ENCODE assay signal across 8 cellular contexts in the genomic region with DNA sequence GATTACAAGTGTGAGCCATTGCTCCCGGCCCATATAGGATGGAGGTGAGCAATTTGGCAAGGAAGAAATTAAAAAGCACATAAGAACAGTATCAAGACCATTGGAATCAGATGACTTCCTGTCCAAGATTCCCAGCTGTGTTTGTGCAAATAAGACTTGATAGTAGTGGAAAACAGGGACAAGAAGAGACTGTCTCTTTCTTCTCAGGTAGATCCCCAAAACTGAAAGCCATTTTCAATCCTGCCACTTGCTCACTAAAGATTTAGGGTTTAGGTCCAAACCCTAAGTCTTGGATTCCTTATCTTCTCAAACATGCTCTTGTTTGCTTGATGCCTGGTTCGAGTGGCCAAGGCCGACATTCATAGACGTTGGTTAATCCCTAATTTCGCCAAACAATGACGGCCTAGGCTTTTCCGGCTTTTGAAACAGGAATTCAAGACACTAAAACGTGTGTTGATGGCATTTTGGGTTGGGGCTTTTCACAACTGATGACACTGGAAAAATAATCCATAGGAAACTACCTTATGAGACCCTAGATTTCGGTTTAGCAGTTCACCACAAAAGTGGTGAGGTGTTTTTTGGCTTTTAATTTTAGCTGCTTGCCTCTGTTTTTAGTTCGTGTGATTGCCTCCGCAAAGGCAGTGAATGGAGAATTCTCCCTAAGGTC. TPM values are rescaled to one million over a fixed set of nuclear protein-coding genes. Genes with fewer than 3 reads are reported as not detected.
A peak's percentile ranks its signal among the peaks of the same experiment; 100 is the strongest.
DNase-seq lines count a peak whose midpoint lies in the region; ATAC-seq, FAIRE-seq and TF ChIP-seq lines count a peak whose summit lies in the region.

No MANE protein-coding gene starts in this region.

- intact Hi-C loops in spleen (cut with DNase I; ENCODE audit: low total_unique reads) = no loop called here

- H3K36me3 ChIP-seq in gastroesophageal sphincter (peaks cover 0 to 7% of the 10 kb centered on the region in 2 donors), spleen (peaks cover 0 to 14% (median 0%) of the 10 kb centered on the region in 6 donors)

- FAIRE-seq in urothelium cell line (lab: Jason Lieb, UNC) = no peak

- H3K4me1 ChIP-seq in gastroesophageal sphincter = peaks cover 6 to 54% (median 14%) of the 10 kb centered on the region in 3 donors
- H3K4me1 ChIP-seq in spleen = peaks cover 43 to 61% (median 55%) of the 10 kb centered on the region in 6 donors

- 10 to 20% methylated on average over 11 of the region's 11 CpGs for WGBS in gastroesophageal sphincter (ENCODE audit: low coverage in 1 of 2), 2 donors
- 19 to 30% (median 23%) methylated on average over 11 of the region's 11 CpGs for WGBS in spleen, 5 donors

- TF ChIP-seq POLR2A in gastroesophageal sphincter (IDR thresholded peaks at IDR 0.05) (no peak), spleen (IDR thresholded peaks at IDR 0.05) (peak in 1 of 3 donors; percentile 6)

- no peaks in the 10 kb centered on the region for H3K9me3 ChIP-seq in gastroesophageal sphincter
- H3K9me3 ChIP-seq in spleen = no peaks in the 10 kb centered on the region

- H3K4me3 ChIP-seq in WI38 (ENCODE audit: low read depth, low read length) = peak overlapping the region; percentile 55
- H3K4me3 ChIP-seq in gastroesophageal sphincter = peak overlapping the region; percentile 17 to 40
- peak overlapping the region; percentile 3 to 94 (median 29) for H3K4me3 ChIP-seq in spleen

- ATAC-seq in gastroesophageal sphincter = no peak

- no peak for TF ChIP-seq EP300 in gastroesophageal sphincter (IDR thresholded peaks at IDR 0.05)

- H3K27ac ChIP-seq in gastroesophageal sphincter (peak overlapping the region; percentile 75 to 100 (median 86)), spleen (peak overlapping the region; percentile 66 to 99 (median 96))

- DNase-seq in NCI-H2227 (lab: John Stamatoyannopoulos, UW; ENCODE audit: unreplicated experiment) (peak; percentile 37), NCI-H2227 treated with DMSO at 0.1 percent for 48 hours (lab: John Stamatoyannopoulos, UW) (no peak), spleen (no peak), OCI-M2 (lab: John Stamatoyannopoulos, UW; ENCODE audit: unreplicated experiment) (no peak), urothelium cell line (ENCODE audit: low spot score) (no peak), NCI-H1092 (lab: John Stamatoyannopoulos, UW) (no peak)

- H3K27me3 ChIP-seq in gastroesophageal sphincter (no peaks in the 10 kb centered on the region), spleen (replicated peaks in 1 of 7) (no peaks in the 10 kb centered on the region)

- no peak for TF ChIP-seq CTCF in WI38 (IDR thresholded peaks at IDR 0.05; ENCODE audit: low read depth, low read length)
- TF ChIP-seq CTCF in gastroesophageal sphincter (IDR thresholded peaks at IDR 0.05) = no peak
- no peak for TF ChIP-seq CTCF in spleen (IDR thresholded peaks at IDR 0.05 in 8 of 11, conservative IDR thresholded peaks at IDR 0.05 in 3 of 11)

RNA-seq across cellular contexts. Expression of a gene that starts 1.0 kb away (rescaled TPM):
- 10 to 100 TPM; 46.9 to 63.0 (median 51.6) TPM for total RNA-seq in gastroesophageal sphincter
- total RNA-seq in spleen = 100 to 1,000 TPM in 2 of 7 donors, 10 to 100 TPM in 5; 76.3 to 134 (median 98.8) TPM
- polyA plus RNA-seq in spleen = 10 to 100 TPM in 1 of 3 donors, 1 to 10 TPM in 2; 9.7 to 31.9 (median 9.9) TPM

RNA-seq across cellular contexts. Expression of a gene that starts 4.0 kb away (rescaled TPM):
- total RNA-seq in gastroesophageal sphincter (10 to 100 TPM; 47.5 to 67.0 (median 64.6) TPM), spleen (10 to 100 TPM; 28.5 to 54.2 (median 36.4) TPM)
- 10 to 100 TPM; 10.1 to 16.3 (median 13.8) TPM for polyA plus RNA-seq in spleen

RNA-seq across cellular contexts. Expression of a gene that starts 22.9 kb away (rescaled TPM):
- 10 to 100 TPM; 29.6 to 41.2 (median 32.2) TPM for total RNA-seq in gastroesophageal sphincter
- 10 to 100 TPM; 28.6 to 59.9 (median 50.6) TPM for total RNA-seq in spleen
- 10 to 100 TPM; 24.3 to 44.3 (median 41.3) TPM for polyA plus RNA-seq in spleen

RNA-seq across cellular contexts. Expression of a gene that starts 48.3 kb away (rescaled TPM):
- total RNA-seq in gastroesophageal sphincter = 10 to 100 TPM; 21.0 to 46.6 (median 31.7) TPM
- total RNA-seq in spleen = 10 to 100 TPM; 20.2 to 28.5 (median 22.2) TPM
- polyA plus RNA-seq in spleen = 10 to 100 TPM; 24.6 to 37.2 (median 28.1) TPM

RNA-seq across cellular contexts. Expression of a gene that starts 48.5 kb away (rescaled TPM):
- total RNA-seq in gastroesophageal sphincter (1 to 10 TPM in 1 of 4 donors, under 1 TPM in 3; 0.07 to 1.2 (median 0.60) TPM), spleen (1 to 10 TPM in 1 of 7 donors, under 1 TPM in 5, not detected in 1; 0.06 to 3.0 (median 0.49) TPM)
- polyA plus RNA-seq in spleen = under 1 TPM; 0.02 to 0.26 (median 0.07) TPM
